ENCODE assay signal across 1 cellular context in genomic region chr17:66507982-66508760, GRCh38.
TF ChIP-seq lines count a peak whose summit lies in the region.

No MANE protein-coding gene starts in this region.

TF ChIP-seq in SK-N-SH, 30 proteins besides CTCF, POLR2A, EP300 and RAD21 (continued from another document):
- no peak for TF ChIP-seq IRF3 (IDR thresholded peaks at IDR 0.05; ENCODE audit: low read depth, low read length)
- no peak for TF ChIP-seq USF2 (IDR thresholded peaks at IDR 0.05; ENCODE audit: borderline replicate concordance, low read depth, low read length)
- no peak for TF ChIP-seq PBX3 (IDR thresholded peaks at IDR 0.05)
- no peak for TF ChIP-seq FOXM1 (IDR thresholded peaks at IDR 0.05; ENCODE audit: low read depth)
- no peak for TF ChIP-seq RXRA (IDR thresholded peaks at IDR 0.05; ENCODE audit: borderline replicate concordance, low read depth)
- no peak for TF ChIP-seq GATA2 (CRISPR knock-in tag; IDR thresholded peaks at IDR 0.05)
- TF ChIP-seq FOXJ3 (CRISPR knock-in tag; IDR thresholded peaks at IDR 0.05), result no peak
- no peak for TF ChIP-seq FOSL2 (IDR thresholded peaks at IDR 0.05; ENCODE audit: borderline replicate concordance, low read depth)
